Comparison of ENCODE assay signal across 8 cellular contexts in genomic region chr7:44985900-44986217, GRCh38. TPM values are rescaled to one million over a fixed set of nuclear protein-coding genes. Genes with fewer than 3 reads are reported as not detected.
DNase-seq lines count a peak whose midpoint lies in the region; ATAC-seq and TF ChIP-seq lines count a peak whose summit lies in the region.

No MANE protein-coding gene starts in this region.

- H3K9me2 ChIP-seq in Karpas-422 (replicated peaks; ENCODE audit: insufficient read depth, low read length): no peaks in the 10 kb centered on the region

- H3K36me3 ChIP-seq in Karpas-422 (ENCODE audit: insufficient read depth, low read length) (peaks cover 39% of the 10 kb centered on the region), duodenal mucosa (ENCODE audit: control insufficient read depth in 1 of 2, insufficient read depth in 2 of 2, low read length in 2 of 2) (peaks cover 20 to 40% of the 10 kb centered on the region in 2 donors)

- ATAC-seq in natural killer cell treated with Interleukin-12 subunit alpha and Interleukin-12 subunit beta and Interleukin-15 and Interleukin-18, amount 100 ng/mL, for 72 hours: no peak
- ATAC-seq in GM19324 (IDR thresholded peaks at IDR 0.05; ENCODE audit: low FRiP score, unreplicated experiment): no peak

- H3K36me3 Mint-ChIP-seq in natural killer cell treated with Interleukin-12 subunit alpha and Interleukin-12 subunit beta and Interleukin-15 and Interleukin-18, amount 100 ng/mL, for 72 hours: peaks cover 37% of the 10 kb centered on the region

- no peak for TF ChIP-seq CTCF in AG10803 (conservative IDR thresholded peaks at IDR 0.05; ENCODE audit: low read length)

- no peaks in the 10 kb centered on the region for H3K27me3 Mint-ChIP-seq in natural killer cell treated with Interleukin-12 subunit alpha and Interleukin-12 subunit beta and Interleukin-15 and Interleukin-18, amount 100 ng/mL, for 72 hours

- peak overlapping the region; percentile 93 for H3K4me2 ChIP-seq in Karpas-422 (ENCODE audit: low read depth, low read length, poor library complexity, severe bottlenecking)

- H3K4me3 Mint-ChIP-seq in natural killer cell treated with Interleukin-12 subunit alpha and Interleukin-12 subunit beta and Interleukin-15 and Interleukin-18, amount 100 ng/mL, for 72 hours: peak overlapping the region; percentile 94

- no peaks in the 10 kb centered on the region for H3K9me3 Mint-ChIP-seq in natural killer cell treated with Interleukin-12 subunit alpha and Interleukin-12 subunit beta and Interleukin-15 and Interleukin-18, amount 100 ng/mL, for 72 hours

- peaks cover 34% of the 10 kb centered on the region for H4K20me1 ChIP-seq in Karpas-422 (ENCODE audit: insufficient read depth, low read depth, low read length)

- peak overlapping the region; percentile 83 for H3K4me3 ChIP-seq in AG10803 (ENCODE audit: low read length)
- peak overlapping the region; percentile 100 for H3K4me3 ChIP-seq in Karpas-422 (ENCODE audit: low read length)
- H3K4me3 ChIP-seq in duodenal mucosa (ENCODE audit: low read depth in 1 of 2, low read length in 2 of 2): peak overlapping the region; percentile 76 to 89

- no peak overlapping the region for H2AFZ ChIP-seq in Karpas-422 (ENCODE audit: low read length)

- H3K9ac ChIP-seq in Karpas-422 (ENCODE audit: low read length) (peak overlapping the region; percentile 100), duodenal mucosa (ENCODE audit: low read depth in 1 of 2, low read length in 2 of 2) (peak overlapping the region; percentile 95 to 96)

- no peak for DNase-seq in AG10803 (ENCODE audit: low read depth)
- DNase-seq in Karpas-422: no peak
- DNase-seq in natural killer cell treated with Interleukin-12 subunit alpha and Interleukin-12 subunit beta and Interleukin-15 and Interleukin-18, amount 100 ng/mL, for 72 hours (ENCODE audit: low spot score): no peak
- DNase-seq in GF-D8 (lab: John Stamatoyannopoulos, UW): no peak
- no peak for DNase-seq in HuH-7 (ENCODE audit: low spot score)
- no peak for DNase-seq in HPDE6-E6E7 (ENCODE audit: extremely low spot score)

- peaks cover 30% of the 10 kb centered on the region for H3K79me2 ChIP-seq in Karpas-422 (ENCODE audit: low read length)

- peak overlapping the region; percentile 97 to 99 for H3K27ac Mint-ChIP-seq in natural killer cell treated with Interleukin-12 subunit alpha and Interleukin-12 subunit beta and Interleukin-15 and Interleukin-18, amount 100 ng/mL, for 72 hours

- H3K4me1 Mint-ChIP-seq in natural killer cell treated with Interleukin-12 subunit alpha and Interleukin-12 subunit beta and Interleukin-15 and Interleukin-18, amount 100 ng/mL, for 72 hours (ENCODE audit: low read depth in 2 of 2): peaks cover 49 to 66% of the 10 kb centered on the region in 2 donors

- H3K9me3 ChIP-seq in Karpas-422 (ENCODE audit: low read length) (no peaks in the 10 kb centered on the region), duodenal mucosa (ENCODE audit: control insufficient read depth in 1 of 2, low read length in 2 of 2) (no peaks in the 10 kb centered on the region)

- H3K27ac ChIP-seq in Karpas-422 (ENCODE audit: low read length) (peak overlapping the region; percentile 95), duodenal mucosa (ENCODE audit: low read depth, low read length) (peak overlapping the region; percentile 93)

- H3K27me3 ChIP-seq in Karpas-422 (ENCODE audit: low read length) (no peaks in the 10 kb centered on the region), duodenal mucosa (ENCODE audit: control insufficient read depth in 1 of 2, insufficient read depth in 2 of 2, low read length in 2 of 2) (no peaks in the 10 kb centered on the region)

- H3K4me1 ChIP-seq in Karpas-422 (ENCODE audit: low read length): peaks cover 69% of the 10 kb centered on the region
- H3K4me1 ChIP-seq in duodenal mucosa (ENCODE audit: control insufficient read depth in 1 of 2, insufficient read depth in 2 of 2, low read length in 2 of 2): peaks cover 25 to 29% of the 10 kb centered on the region in 2 donors

RNA-seq across cellular contexts. Expression of gene MYO1G, which starts 7.0 kb away (rescaled TPM):
- total RNA-seq in Karpas-422 (2014; rRNA removed; shearing (Covaris generic); ENCODE audit: low replicate concordance): 62.4 and 130 TPM in 2 replicates
- total RNA-seq in natural killer cell treated with Interleukin-12 subunit alpha and Interleukin-12 subunit beta and Interleukin-15 and Interleukin-18, amount 100 ng/mL, for 72 hours: 100 to 1,000 TPM; 465 to 518 TPM

RNA-seq across cellular contexts. Expression of gene CCM2, which starts 14.1 kb away (rescaled TPM):
- 42.5 and 78.8 TPM in 2 replicates for total RNA-seq in Karpas-422 (2014; rRNA removed; shearing (Covaris generic); ENCODE audit: low replicate concordance)
- total RNA-seq in natural killer cell treated with Interleukin-12 subunit alpha and Interleukin-12 subunit beta and Interleukin-15 and Interleukin-18, amount 100 ng/mL, for 72 hours: 10 to 100 TPM; 59.2 to 68.4 TPM
